ENCODE assay signal across 9 cellular contexts in genomic region chrY:19567908-19568307, GRCh38.
DNase-seq lines count a peak whose midpoint lies in the region; ATAC-seq and TF ChIP-seq lines count a peak whose summit lies in the region.
"Had no signal": no experiment of that assay in that cellular context is flagged by ENCODE, and none has a peak within 500 bp of the region (broad histone marks: within the 10 kb centered on the region; RNA-seq: fewer than 3 reads in every experiment).

No MANE protein-coding gene starts in this region.

- H3K36me3 Mint-ChIP-seq in T-helper 2 cell treated with Interferon-gamma antibody and Interleukin-4, amounts not matched to agents 5 μg/mL and 100 μg/mL, for 36 hours (ENCODE audit: low read depth) = peaks cover 12% of the 10 kb centered on the region
- H3K36me3 Mint-ChIP-seq in endothelial cell (ENCODE audit: low read depth, unreplicated experiment) (no peaks in the 10 kb centered on the region), mesothelial cell of epicardium (no peaks in the 10 kb centered on the region)

- ATAC-seq in HG03442 (IDR thresholded peaks at IDR 0.05; ENCODE audit: unreplicated experiment) = no peak
- no peak for ATAC-seq in GM18511 (IDR thresholded peaks at IDR 0.05; ENCODE audit: unreplicated experiment)

- no peaks in the 10 kb centered on the region for H3K9me3 Mint-ChIP-seq in T-helper 2 cell treated with Interferon-gamma antibody and Interleukin-4, amounts not matched to agents 5 μg/mL and 100 μg/mL, for 36 hours
- H3K9me3 Mint-ChIP-seq in endothelial cell (ENCODE audit: unreplicated experiment) = no peaks in the 10 kb centered on the region
- H3K9me3 Mint-ChIP-seq in mesothelial cell of epicardium = no peaks in the 10 kb centered on the region

- peak overlapping the region; percentile 92 for H3K4me3 Mint-ChIP-seq in T-helper 2 cell treated with Interferon-gamma antibody and Interleukin-4, amounts not matched to agents 5 μg/mL and 100 μg/mL, for 36 hours
- peak overlapping the region; percentile 98 for H3K4me3 Mint-ChIP-seq in endothelial cell (ENCODE audit: unreplicated experiment)
- no peak overlapping the region for H3K4me3 Mint-ChIP-seq in mesothelial cell of epicardium

- peak overlapping the region; percentile 97 for H3K27ac Mint-ChIP-seq in T-helper 2 cell treated with Interferon-gamma antibody and Interleukin-4, amounts not matched to agents 5 μg/mL and 100 μg/mL, for 36 hours
- peak overlapping the region; percentile 98 for H3K27ac Mint-ChIP-seq in endothelial cell (ENCODE audit: unreplicated experiment)
- H3K27ac Mint-ChIP-seq in mesothelial cell of epicardium = no peak overlapping the region

- DNase-seq in T-helper 2 cell treated with Interferon-gamma antibody and Interleukin-4, amounts not matched to agents 5 μg/mL and 100 μg/mL, for 36 hours (ENCODE audit: low spot score) = no peak
- DNase-seq in T-helper 2 cell = no peak
- DNase-seq in LoVo (ENCODE audit: low spot score) = peak; percentile 24
- DNase-seq in endothelial cell (ENCODE audit: low spot score) = peak; percentile 4
- DNase-seq in skeletal muscle cell (ENCODE audit: low read depth) = no peak
- DNase-seq in mesothelial cell of epicardium (ENCODE audit: low spot score in 2 of 2, unreplicated experiment in 2 of 2) = no peak

- peak overlapping the region; percentile 77 for H3K4me3 ChIP-seq in skeletal muscle cell (ENCODE audit: low read depth, low read length)
- H3K4me3 ChIP-seq: BLaER1 treated with 17β-estradiol and CSF1 and Interleukin-3, amounts not matched to agents 10 nM and 100 nM had no signal

- TF ChIP-seq CTCF in endothelial cell (IDR thresholded peaks at IDR 0.05; ENCODE audit: unreplicated experiment) (no peak), mesothelial cell of epicardium (IDR thresholded peaks at IDR 0.05; ENCODE audit: unreplicated experiment) (no peak)

- no peaks in the 10 kb centered on the region for H3K27me3 Mint-ChIP-seq in T-helper 2 cell treated with Interferon-gamma antibody and Interleukin-4, amounts not matched to agents 5 μg/mL and 100 μg/mL, for 36 hours (ENCODE audit: low read depth)
- H3K27me3 Mint-ChIP-seq in endothelial cell (ENCODE audit: unreplicated experiment) (peaks cover 5% of the 10 kb centered on the region), mesothelial cell of epicardium (ENCODE audit: low read depth) (no peaks in the 10 kb centered on the region)

- peaks cover 30% of the 10 kb centered on the region for H3K4me1 Mint-ChIP-seq in T-helper 2 cell treated with Interferon-gamma antibody and Interleukin-4, amounts not matched to agents 5 μg/mL and 100 μg/mL, for 36 hours (ENCODE audit: low read depth)
- peaks cover 10% of the 10 kb centered on the region for H3K4me1 Mint-ChIP-seq in endothelial cell (ENCODE audit: unreplicated experiment)
- H3K4me1 Mint-ChIP-seq in mesothelial cell of epicardium = no peaks in the 10 kb centered on the region

Comparison
In these comparisons a context has a peak if more than half of its experiments do, and no peak if none do; other contexts are left out.
1. DNase-seq: peak in LoVo (single experiment) and endothelial cell (single experiment); none in T-helper 2 cell treated with Interferon-gamma antibody and Interleukin-4, amounts not matched to agents 5 μg/mL and 100 μg/mL, for 36 hours (single experiment), T-helper 2 cell (0 of 5), skeletal muscle cell (single experiment) and mesothelial cell of epicardium (0 of 2).